ENCODE assay signal across 8 cellular contexts in the genomic region with DNA sequence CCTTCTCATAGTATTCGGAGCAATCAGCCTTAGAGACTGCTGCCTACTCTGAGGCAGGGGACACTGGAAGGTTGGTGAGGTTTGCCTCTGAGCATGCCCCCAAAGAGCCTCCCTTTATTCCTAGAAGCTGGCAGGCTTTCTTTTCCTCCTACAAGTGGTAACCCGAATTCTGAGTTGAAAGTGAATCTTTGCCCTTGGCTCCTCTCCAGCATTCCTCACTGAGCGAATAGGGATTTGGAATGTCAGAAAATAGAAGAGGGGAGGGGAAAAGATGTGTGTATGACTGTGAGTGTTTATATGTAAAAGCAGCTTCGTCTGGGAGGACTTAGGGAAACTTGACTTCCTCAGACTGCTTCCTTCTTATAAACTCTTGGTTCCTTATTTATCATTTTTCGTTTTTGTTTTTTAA.
DNase-seq lines count a peak whose midpoint lies in the region; ATAC-seq and TF ChIP-seq lines count a peak whose summit lies in the region.
"Not testable (repeated sequence)": the region's sequence is repeated elsewhere in the genome, so short reads cannot be mapped to it uniquely, and the experiment has no call there.

No MANE protein-coding gene starts in this region.

- TF ChIP-seq POLR2A in uterus (IDR thresholded peaks at IDR 0.05), result peak; percentile 67 to 86

- peaks cover 10% of the 10 kb centered on the region for H3K4me1 ChIP-seq in mesodermal cell (ENCODE audit: control insufficient read depth, insufficient read depth, low read length, poor library complexity, severe bottlenecking)
- not testable (repeated sequence) for H3K4me1 ChIP-seq in uterus

- TF ChIP-seq CTCF in uterus (IDR thresholded peaks at IDR 0.05), result not testable (repeated sequence)

- H3K27ac ChIP-seq in mesodermal cell (ENCODE audit: low read depth, low read length, severe bottlenecking), result peak overlapping the region; percentile 41
- peak overlapping the region; percentile 96 to 99 for H3K27ac ChIP-seq in uterus

- not testable (repeated sequence) for H3K4me3 ChIP-seq in mesodermal cell (ENCODE audit: extremely low read depth, insufficient read depth, low read length, poor library complexity, severe bottlenecking)
- H3K4me3 ChIP-seq in uterus, result peak overlapping the region; percentile 49 to 73

- H3K36me3 ChIP-seq in mesodermal cell (ENCODE audit: control insufficient read depth, insufficient read depth, low read length); uterus: not testable (repeated sequence)

- 80% methylated on average over 1 of the region's 5 CpGs; no CpG with 5 or more reads in 1 of the 2 experiments for WGBS in mesodermal cell (ENCODE audit: insufficient coverage in 2 of 2), 2 experiments

- ATAC-seq in left ventricle myocardium superior (peak; percentile 47), sciatic nerve (peak; percentile 79)

- intact Hi-C loops in left ventricle myocardium superior (cut with micrococcal nuclease); sciatic nerve (cut with DNase I); uterus (cut with DNase I; ENCODE audit: low total_unique reads): not testable (repeated sequence)

- H3K9me3 ChIP-seq in mesodermal cell (ENCODE audit: control insufficient read depth, low read length); uterus: not testable (repeated sequence)

- not testable (repeated sequence) for H3K27me3 ChIP-seq in uterus

- peak; percentile 18 for DNase-seq in ELF-1 (ENCODE audit: low read depth, low spot score)
- DNase-seq in MV-4-11 (lab: John Stamatoyannopoulos, UW), result peak; percentile 70
- peak; percentile 13 for DNase-seq in amniotic stem cell (lab: John Stamatoyannopoulos, UW)
- peak; percentile 20 for DNase-seq in epidermal melanocyte (ENCODE audit: insufficient read length, low spot score)
- DNase-seq in left ventricle myocardium superior, result not testable (repeated sequence)
- peak; percentile 68 for DNase-seq in sciatic nerve (ENCODE audit: low spot score)
- DNase-seq in uterus, result peak; percentile 62 to 87
